ENCODE assay signal across 1 cellular context in the genomic region with DNA sequence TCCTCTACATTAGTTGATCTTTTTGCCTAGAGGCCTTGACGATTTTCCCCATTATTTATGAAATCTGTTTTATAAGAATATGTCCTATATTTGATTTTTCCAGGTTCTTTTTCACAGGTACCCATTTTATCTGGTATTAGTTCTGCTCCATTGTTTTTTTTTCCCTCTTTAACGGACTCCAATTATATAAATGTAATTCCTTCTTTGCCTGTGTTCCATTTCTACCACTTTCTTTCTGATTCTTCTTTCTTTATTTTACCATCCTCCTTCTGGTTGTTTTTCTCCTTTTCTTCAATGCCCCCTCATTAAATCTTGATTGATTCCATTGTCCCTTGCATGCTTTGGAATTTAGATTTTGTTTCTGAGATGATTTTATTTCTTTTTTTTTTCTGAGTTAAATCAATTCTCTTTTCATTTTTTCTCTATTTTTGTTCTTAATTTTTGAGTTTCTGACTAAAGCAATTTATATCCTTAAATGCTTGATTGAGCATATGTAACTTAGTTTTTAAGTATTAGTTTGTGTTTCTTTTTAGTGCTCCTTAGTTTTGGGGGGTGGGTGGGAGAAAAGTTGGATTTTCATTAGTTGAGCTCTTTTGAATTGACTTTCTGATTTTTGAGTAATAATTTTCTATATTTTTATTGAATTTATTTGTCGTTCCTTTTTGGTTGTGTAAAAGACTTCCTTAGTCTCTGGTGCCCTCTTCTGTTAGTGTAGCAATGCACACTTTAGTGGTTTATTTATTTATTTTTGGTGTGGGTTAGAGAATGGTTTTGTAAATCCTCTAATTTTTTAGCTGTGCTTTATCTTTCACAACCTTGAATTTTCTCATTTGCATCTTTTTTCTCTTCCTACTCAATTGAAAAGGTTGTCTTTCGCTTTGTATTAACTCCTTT.
TF ChIP-seq lines count a peak whose summit lies in the region.

No MANE protein-coding gene starts in this region.

TF ChIP-seq in GM12878, 131 proteins besides CTCF, POLR2A, EP300 and RAD21 (continued from another document):
- TF ChIP-seq, protein P1, sequence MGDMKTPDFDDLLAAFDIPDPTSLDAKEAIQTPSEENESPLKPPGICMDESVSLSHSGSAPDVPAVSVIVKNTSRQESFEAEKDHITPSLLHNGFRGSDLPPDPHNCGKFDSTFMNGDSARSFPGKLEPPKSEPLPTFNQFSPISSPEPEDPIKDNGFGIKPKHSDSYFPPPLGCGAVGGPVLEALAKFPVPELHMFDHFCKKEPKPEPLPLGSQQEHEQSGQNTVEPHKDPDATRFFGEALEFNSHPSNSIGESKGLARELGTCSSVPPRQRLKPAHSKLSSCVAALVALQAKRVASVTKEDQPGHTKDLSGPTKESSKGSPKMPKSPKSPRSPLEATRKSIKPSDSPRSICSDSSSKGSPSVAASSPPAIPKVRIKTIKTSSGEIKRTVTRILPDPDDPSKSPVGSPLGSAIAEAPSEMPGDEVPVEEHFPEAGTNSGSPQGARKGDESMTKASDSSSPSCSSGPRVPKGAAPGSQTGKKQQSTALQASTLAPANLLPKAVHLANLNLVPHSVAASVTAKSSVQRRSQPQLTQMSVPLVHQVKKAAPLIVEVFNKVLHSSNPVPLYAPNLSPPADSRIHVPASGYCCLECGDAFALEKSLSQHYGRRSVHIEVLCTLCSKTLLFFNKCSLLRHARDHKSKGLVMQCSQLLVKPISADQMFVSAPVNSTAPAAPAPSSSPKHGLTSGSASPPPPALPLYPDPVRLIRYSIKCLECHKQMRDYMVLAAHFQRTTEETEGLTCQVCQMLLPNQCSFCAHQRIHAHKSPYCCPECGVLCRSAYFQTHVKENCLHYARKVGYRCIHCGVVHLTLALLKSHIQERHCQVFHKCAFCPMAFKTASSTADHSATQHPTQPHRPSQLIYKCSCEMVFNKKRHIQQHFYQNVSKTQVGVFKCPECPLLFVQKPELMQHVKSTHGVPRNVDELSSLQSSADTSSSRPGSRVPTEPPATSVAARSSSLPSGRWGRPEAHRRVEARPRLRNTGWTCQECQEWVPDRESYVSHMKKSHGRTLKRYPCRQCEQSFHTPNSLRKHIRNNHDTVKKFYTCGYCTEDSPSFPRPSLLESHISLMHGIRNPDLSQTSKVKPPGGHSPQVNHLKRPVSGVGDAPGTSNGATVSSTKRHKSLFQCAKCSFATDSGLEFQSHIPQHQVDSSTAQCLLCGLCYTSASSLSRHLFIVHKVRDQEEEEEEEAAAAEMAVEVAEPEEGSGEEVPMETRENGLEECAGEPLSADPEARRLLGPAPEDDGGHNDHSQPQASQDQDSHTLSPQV (IDR thresholded peaks at IDR 0.05): 0 out of 2 replicates have a peak, but pooled peaks have one; percentile 19
- 0 out of 2 replicates have a peak, but pooled peaks have one; percentile 29 for TF ChIP-seq NBN (IDR thresholded peaks at IDR 0.05)
- TF ChIP-seq EED (IDR thresholded peaks at IDR 0.05; ENCODE audit: low read depth): no peak
